ENCODE assay signal across 22 cellular contexts in genomic region chr9:127142931-127143464, GRCh38. TPM values are rescaled to one million over a fixed set of nuclear protein-coding genes. Genes with fewer than 3 reads are reported as not detected.
"Had no signal": no experiment of that assay in that cellular context is flagged by ENCODE, and none has a peak within 500 bp of the region (broad histone marks: within the 10 kb centered on the region; RNA-seq: fewer than 3 reads in every experiment).

No MANE protein-coding gene starts in this region.

- H3K27ac ChIP-seq: neutrophil, ovary, prostate gland, suprapubic skin, tibial nerve had no signal

- H3K9me3 ChIP-seq: heart left ventricle, neutrophil, ovary, prostate gland, suprapubic skin, tibial nerve had no signal

- H3K9me3 Mint-ChIP-seq: activated naive CD4-positive, alpha-beta T cell treated with anti-CD3 and anti-CD28 coated beads, Interleukin-2, amount 50 U/mL, for 72 hours; activated T-cell treated with anti-CD3 and anti-CD28 coated beads, Interleukin-2, amount 50 U/mL, for 24 hours; dendritic cell treated with granulocyte-macrophage colony-stimulating factor and Interleukin-4, amounts not matched to agents 40 ng/mL and 50 ng/mL, for 4 days; natural killer cell treated with Interleukin-12 subunit alpha and Interleukin-12 subunit beta and Interleukin-15 and Interleukin-18, amount 100 ng/mL, for 72 hours; stimulated activated naive CD8-positive, alpha-beta T cell treated with anti-CD3 and anti-CD28 coated beads, Interleukin-15, amount 100 ng/mL, for 72 hours had no signal

- H3K4me1 ChIP-seq: prostate gland, suprapubic skin had no signal

- H3K4me3 ChIP-seq: heart left ventricle, ovary, prostate gland, skin epidermis, suprapubic skin, tibial nerve had no signal

- H3K27me3 Mint-ChIP-seq: activated T-helper 17 cell treated with anti-CD3 and anti-CD28 coated beads, Interleukin-2, amount 50 U/mL, for 72 hours; natural killer cell treated with Interleukin-12 subunit alpha and Interleukin-12 subunit beta and Interleukin-15 and Interleukin-18, amount 100 ng/mL, for 72 hours; stimulated activated naive CD8-positive, alpha-beta T cell treated with anti-CD3 and anti-CD28 coated beads, Interleukin-15, amount 100 ng/mL, for 72 hours had no signal

- DNase-seq: activated T-cell treated with anti-CD3 and anti-CD28 coated beads, Interleukin-2, amount 50 U/mL, for 24 hours; effector CD4-positive, alpha-beta T cell; left ventricle myocardium superior; right cardiac atrium; stimulated activated CD4-positive, alpha-beta T cell treated with anti-CD3 and anti-CD28 coated beads, Interleukin-1b, Interleukin-23, amount 100 ng/mL, for 48 hours; stimulated activated naive CD8-positive, alpha-beta T cell treated with anti-CD3 and anti-CD28 coated beads, Interleukin-15, amount 100 ng/mL, for 72 hours; T-helper 1 cell had no signal

- H3K4me3 Mint-ChIP-seq: activated T-cell treated with anti-CD3 and anti-CD28 coated beads, Interleukin-2, amount 50 U/mL, for 24 hours; activated T-helper 17 cell treated with anti-CD3 and anti-CD28 coated beads, Interleukin-2, amount 50 U/mL, for 72 hours; brain; dendritic cell treated with granulocyte-macrophage colony-stimulating factor and Interleukin-4, amounts not matched to agents 40 ng/mL and 50 ng/mL, for 4 days; natural killer cell treated with Interleukin-12 subunit alpha and Interleukin-12 subunit beta and Interleukin-15 and Interleukin-18, amount 100 ng/mL, for 72 hours; stimulated activated naive CD8-positive, alpha-beta T cell treated with anti-CD3 and anti-CD28 coated beads, Interleukin-15, amount 100 ng/mL, for 72 hours; WTC11 had no signal

- H3K4me1 Mint-ChIP-seq: activated T-helper 17 cell treated with anti-CD3 and anti-CD28 coated beads, Interleukin-2, amount 50 U/mL, for 72 hours; stimulated activated naive CD8-positive, alpha-beta T cell treated with anti-CD3 and anti-CD28 coated beads, Interleukin-15, amount 100 ng/mL, for 72 hours had no signal

- ATAC-seq: activated naive CD4-positive, alpha-beta T cell treated with anti-CD3 and anti-CD28 coated beads, Interleukin-2, amount 50 U/mL, for 72 hours; activated T-helper 17 cell treated with anti-CD3 and anti-CD28 coated beads, Interleukin-2, amount 50 U/mL, for 72 hours; heart left ventricle; left ventricle myocardium superior; right cardiac atrium; stimulated activated naive CD8-positive, alpha-beta T cell treated with anti-CD3 and anti-CD28 coated beads, Interleukin-15, amount 100 ng/mL, for 72 hours had no signal

- H3K27me3 ChIP-seq: heart left ventricle, ovary, suprapubic skin, tibial nerve had no signal

- FAIRE-seq: islet of Langerhans, TTC549 had no signal

- H3K27ac Mint-ChIP-seq: activated naive CD4-positive, alpha-beta T cell treated with anti-CD3 and anti-CD28 coated beads, Interleukin-2, amount 50 U/mL, for 72 hours; activated T-cell treated with anti-CD3 and anti-CD28 coated beads, Interleukin-2, amount 50 U/mL, for 24 hours; activated T-helper 17 cell treated with anti-CD3 and anti-CD28 coated beads, Interleukin-2, amount 50 U/mL, for 72 hours; dendritic cell treated with granulocyte-macrophage colony-stimulating factor and Interleukin-4, amounts not matched to agents 40 ng/mL and 50 ng/mL, for 4 days; natural killer cell treated with Interleukin-12 subunit alpha and Interleukin-12 subunit beta and Interleukin-15 and Interleukin-18, amount 100 ng/mL, for 72 hours; stimulated activated naive CD8-positive, alpha-beta T cell treated with anti-CD3 and anti-CD28 coated beads, Interleukin-15, amount 100 ng/mL, for 72 hours; WTC11 had no signal

- H3K36me3 Mint-ChIP-seq: activated naive CD4-positive, alpha-beta T cell treated with anti-CD3 and anti-CD28 coated beads, Interleukin-2, amount 50 U/mL, for 72 hours; natural killer cell treated with Interleukin-12 subunit alpha and Interleukin-12 subunit beta and Interleukin-15 and Interleukin-18, amount 100 ng/mL, for 72 hours; WTC11 had no signal

- H3K36me3 ChIP-seq: heart left ventricle, neutrophil, ovary, prostate gland, suprapubic skin, tibial nerve had no signal

RNA-seq across cellular contexts. Expression of gene ANGPTL2, which starts 20.6 kb away (rescaled TPM):
- total RNA-seq: activated naive CD4-positive, alpha-beta T cell treated with anti-CD3 and anti-CD28 coated beads, Interleukin-2, amount 50 U/mL, for 72 hours; activated T-helper 17 cell treated with anti-CD3 and anti-CD28 coated beads, Interleukin-2, amount 50 U/mL, for 72 hours; natural killer cell treated with Interleukin-12 subunit alpha and Interleukin-12 subunit beta and Interleukin-15 and Interleukin-18, amount 100 ng/mL, for 72 hours had no signal
